2 cellular contexts compared by ENCODE assay signal in genomic region chr2:240568678-240569522, GRCh38.
A peak's percentile ranks its signal among the peaks of the same experiment; 100 is the strongest.
TF ChIP-seq lines count a peak whose summit lies in the region.

No MANE protein-coding gene starts in this region.

TF ChIP-seq in HepG2, 621 proteins besides CTCF, POLR2A, EP300 and RAD21 (continues in another document):
- TF ChIP-seq GABPB1 (CRISPR knock-in tag; IDR thresholded peaks at IDR 0.05): peak; percentile 63
- TF ChIP-seq ZHX1 (CRISPR knock-in tag; IDR thresholded peaks at IDR 0.05; ENCODE audit: low read depth): no peak
- TF ChIP-seq SRY (CRISPR knock-in tag; IDR thresholded peaks at IDR 0.05): no peak
- peak; percentile 78; the same call in 1 of the 2 replicates for TF ChIP-seq KAT7 (CRISPR knock-in tag; IDR thresholded peaks at IDR 0.05; ENCODE audit: borderline replicate concordance)
- no peak for TF ChIP-seq ZNF496 (CRISPR knock-in tag; IDR thresholded peaks at IDR 0.05; ENCODE audit: insufficient replicate concordance)
- no peak for TF ChIP-seq HDAC2 (CRISPR knock-in tag; IDR thresholded peaks at IDR 0.05)
- TF ChIP-seq, protein P1, sequence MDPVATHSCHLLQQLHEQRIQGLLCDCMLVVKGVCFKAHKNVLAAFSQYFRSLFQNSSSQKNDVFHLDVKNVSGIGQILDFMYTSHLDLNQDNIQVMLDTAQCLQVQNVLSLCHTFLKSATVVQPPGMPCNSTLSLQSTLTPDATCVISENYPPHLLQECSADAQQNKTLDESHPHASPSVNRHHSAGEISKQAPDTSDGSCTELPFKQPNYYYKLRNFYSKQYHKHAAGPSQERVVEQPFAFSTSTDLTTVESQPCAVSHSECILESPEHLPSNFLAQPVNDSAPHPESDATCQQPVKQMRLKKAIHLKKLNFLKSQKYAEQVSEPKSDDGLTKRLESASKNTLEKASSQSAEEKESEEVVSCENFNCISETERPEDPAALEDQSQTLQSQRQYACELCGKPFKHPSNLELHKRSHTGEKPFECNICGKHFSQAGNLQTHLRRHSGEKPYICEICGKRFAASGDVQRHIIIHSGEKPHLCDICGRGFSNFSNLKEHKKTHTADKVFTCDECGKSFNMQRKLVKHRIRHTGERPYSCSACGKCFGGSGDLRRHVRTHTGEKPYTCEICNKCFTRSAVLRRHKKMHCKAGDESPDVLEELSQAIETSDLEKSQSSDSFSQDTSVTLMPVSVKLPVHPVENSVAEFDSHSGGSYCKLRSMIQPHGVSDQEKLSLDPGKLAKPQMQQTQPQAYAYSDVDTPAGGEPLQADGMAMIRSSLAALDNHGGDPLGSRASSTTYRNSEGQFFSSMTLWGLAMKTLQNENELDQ (CRISPR knock-in tag; IDR thresholded peaks at IDR 0.05; ENCODE audit: borderline replicate concordance): no peak
- TF ChIP-seq MTA1 (CRISPR knock-in tag; IDR thresholded peaks at IDR 0.05; ENCODE audit: borderline replicate concordance): peak; percentile 33; the same call in 1 of the 2 replicates
- no peak for TF ChIP-seq ZNF567 (CRISPR knock-in tag; IDR thresholded peaks at IDR 0.05; ENCODE audit: borderline replicate concordance)
- TF ChIP-seq ZNF556 (CRISPR knock-in tag; IDR thresholded peaks at IDR 0.05; ENCODE audit: borderline replicate concordance): 0 out of 2 replicates have a peak, but pooled peaks have one; percentile 62
- TF ChIP-seq ZNF589 (CRISPR knock-in tag; conservative IDR thresholded peaks at IDR 0.05): no peak
- no peak for TF ChIP-seq ATM (IDR thresholded peaks at IDR 0.05; ENCODE audit: borderline replicate concordance)
- no peak for TF ChIP-seq HOXA9 (CRISPR knock-in tag; IDR thresholded peaks at IDR 0.05; ENCODE audit: borderline replicate concordance)
- TF ChIP-seq ZNF205 (CRISPR knock-in tag; IDR thresholded peaks at IDR 0.05): no peak
- TF ChIP-seq ZNF235 (CRISPR knock-in tag; IDR thresholded peaks at IDR 0.05; ENCODE audit: borderline replicate concordance): peak; percentile 65; the same call in 1 of the 2 replicates

TF ChIP-seq in HEK293T, 16 proteins besides CTCF, POLR2A, EP300 and RAD21:
- TF ChIP-seq FOXK2 (IDR thresholded peaks at IDR 0.05) (no peak), TARDBP (IDR thresholded peaks at IDR 0.05) (no peak), SUZ12 (IDR thresholded peaks at IDR 0.05) (no peak), BHLHE40 (IDR thresholded peaks at IDR 0.05; ENCODE audit: borderline replicate concordance) (no peak), SP1 (IDR thresholded peaks at IDR 0.05) (no peak), FOXA1 (IDR thresholded peaks at IDR 0.05) (no peak), LEF1 (IDR thresholded peaks at IDR 0.05; ENCODE audit: borderline replicate concordance) (no peak), FOXM1 (IDR thresholded peaks at IDR 0.05; ENCODE audit: borderline replicate concordance) (no peak), ELF4 (IDR thresholded peaks at IDR 0.05) (no peak), NFRKB (IDR thresholded peaks at IDR 0.05) (no peak), PKNOX1 (IDR thresholded peaks at IDR 0.05) (no peak), ZNF384 (IDR thresholded peaks at IDR 0.05) (no peak), HDGF (IDR thresholded peaks at IDR 0.05; ENCODE audit: borderline replicate concordance) (no peak), L3MBTL2 (conservative IDR thresholded peaks at IDR 0.05) (no peak), ARNT (IDR thresholded peaks at IDR 0.05) (no peak), CTBP1 (IDR thresholded peaks at IDR 0.05; ENCODE audit: borderline replicate concordance) (no peak)
